10 cellular contexts compared by ENCODE assay signal in genomic region chr13:18212873-18213272, GRCh38.
A peak's percentile ranks its signal among the peaks of the same experiment; 100 is the strongest.
DNase-seq lines count a peak whose midpoint lies in the region; ATAC-seq and TF ChIP-seq lines count a peak whose summit lies in the region.
"Had no signal": no experiment of that assay in that cellular context is flagged by ENCODE, and none has a peak within 500 bp of the region (broad histone marks: within the 10 kb centered on the region; RNA-seq: fewer than 3 reads in every experiment).

No MANE protein-coding gene starts in this region.

- no peaks in the 10 kb centered on the region for H3K27me3 Mint-ChIP-seq in CD8-positive, alpha-beta T cell (ENCODE audit: low read depth)

- H3K9me3 ChIP-seq in CD8-positive, alpha-beta T cell (ENCODE audit: low read length), result no peaks in the 10 kb centered on the region
- H3K9me3 ChIP-seq in spleen, result peaks cover 0 to 44% (median 4%) of the 10 kb centered on the region in 8 donors

- ATAC-seq in CD8-positive, alpha-beta T cell, result peak; percentile 32
- ATAC-seq in left lobe of liver, result peak; percentile 68

- H3K4me1 ChIP-seq in CD8-positive, alpha-beta T cell (ENCODE audit: insufficient read depth, low read length), result no peaks in the 10 kb centered on the region
- no peaks in the 10 kb centered on the region for H3K4me1 ChIP-seq in spleen

- no peak overlapping the region for H3K4me3 ChIP-seq in CD8-positive, alpha-beta T cell (ENCODE audit: low read depth, low read length)
- H3K4me3 ChIP-seq in spleen, result no peak overlapping the region

- intact Hi-C loops in CD8-positive, alpha-beta T cell (cut with DNase I, micrococcal nuclease), result no loop called here
- intact Hi-C loops in spleen (cut with DNase I; ENCODE audit: low total_unique reads), result no loop called here

- TF ChIP-seq CTCF in CD8-positive, alpha-beta T cell (IDR thresholded peaks at IDR 0.05), result no peak
- TF ChIP-seq CTCF in spleen (IDR thresholded peaks at IDR 0.05 in 8 of 11, conservative IDR thresholded peaks at IDR 0.05 in 3 of 11), result no peak

- no peak overlapping the region for H3K27ac ChIP-seq in CD8-positive, alpha-beta T cell (ENCODE audit: low read depth, low read length)
- H3K27ac ChIP-seq in spleen, result no peak overlapping the region

- CTCF ChIA-PET in CD8-positive, alpha-beta T cell (lab: Charles Lee), result no interaction called here

- POLR2A ChIA-PET in CD8-positive, alpha-beta T cell (lab: Charles Lee), result no interaction called here

- no peaks in the 10 kb centered on the region for H3K36me3 Mint-ChIP-seq in CD8-positive, alpha-beta T cell

- no peaks in the 10 kb centered on the region for H3K4me1 Mint-ChIP-seq in CD8-positive, alpha-beta T cell (ENCODE audit: low read depth)

- WGBS in spleen, 5 donors, result 46 to 79% (median 71%) methylated on average over 2 of the region's 2 CpGs

- no peak for TF ChIP-seq POLR2A in spleen (IDR thresholded peaks at IDR 0.05)

- peak in 2 of 7 experiments; percentile 13 to 21 for DNase-seq in CD8-positive, alpha-beta T cell
- DNase-seq in H4 (ENCODE audit: low spot score), result peak; percentile 13
- DNase-seq in activated CD4-positive, alpha-beta T cell treated with anti-CD3 and anti-CD28 coated beads, Interleukin-2, amount 50 U/mL, for 1 hour, result peak; percentile 1
- DNase-seq in left lobe of liver (ENCODE audit: low spot score), result peak; percentile 61
- DNase-seq in effector CD4-positive, alpha-beta T cell, result no peak
- DNase-seq in NCI-H2029 treated with DMSO at 0.1 percent for 48 hours (lab: John Stamatoyannopoulos, UW), result no peak
- no peak for DNase-seq in spleen
- no peak for DNase-seq in GM19240 (ENCODE audit: insufficient read length, low spot score)
- DNase-seq: hypothalamus, NCI-H2029 had no signal

- H3K27me3 ChIP-seq in CD8-positive, alpha-beta T cell (ENCODE audit: insufficient read depth, low read length), result no peaks in the 10 kb centered on the region
- H3K27me3 ChIP-seq in spleen (replicated peaks in 1 of 7), result no peaks in the 10 kb centered on the region

- H3K4me3 Mint-ChIP-seq in CD8-positive, alpha-beta T cell, result no peak overlapping the region

- H3K9me3 Mint-ChIP-seq in CD8-positive, alpha-beta T cell, result peaks cover 7% of the 10 kb centered on the region

- no peak overlapping the region for H3K27ac Mint-ChIP-seq in CD8-positive, alpha-beta T cell

- no peaks in the 10 kb centered on the region for H3K36me3 ChIP-seq in CD8-positive, alpha-beta T cell (ENCODE audit: insufficient read depth, low read length)
- H3K36me3 ChIP-seq in spleen, result no peaks in the 10 kb centered on the region

Comparison
In these comparisons a context has a peak if more than half of its experiments do, and no peak if none do; other contexts are left out.
1. DNase-seq: peak in H4 (single experiment), activated CD4-positive, alpha-beta T cell treated with anti-CD3 and anti-CD28 coated beads, Interleukin-2, amount 50 U/mL, for 1 hour (single experiment) and left lobe of liver (single experiment); none in effector CD4-positive, alpha-beta T cell (single experiment), NCI-H2029 treated with DMSO at 0.1 percent for 48 hours (single experiment), spleen (single experiment) and GM19240 (single experiment).